ENCODE assay signal across 35 cellular contexts in genomic region chr3:59685432-59685831, GRCh38.
"Had no signal": no experiment of that assay in that cellular context is flagged by ENCODE, and none has a peak within 500 bp of the region (broad histone marks: within the 10 kb centered on the region; RNA-seq: fewer than 3 reads in every experiment).

No MANE protein-coding gene starts in this region.

- H3K36me3 ChIP-seq: adrenal gland, breast epithelium, Peyer's patch had no signal

- H3K27me3 ChIP-seq: adrenal gland, body of pancreas, breast epithelium, Peyer's patch had no signal

- H3K27me3 Mint-ChIP-seq: activated B cell treated with CpG ODN at 0.5 μM for 24 hours; activated CD4-positive, alpha-beta memory T cell treated with anti-CD3 and anti-CD28 coated beads for 36 hours had no signal

- H3K4me3 ChIP-seq: adrenal gland, body of pancreas, breast epithelium, Peyer's patch had no signal

- H3K4me1 ChIP-seq: adrenal gland, body of pancreas, breast epithelium, Peyer's patch had no signal

- H3K9me3 Mint-ChIP-seq: activated B cell treated with CpG ODN at 0.5 μM for 24 hours; activated CD4-positive, alpha-beta memory T cell treated with anti-CD3 and anti-CD28 coated beads for 36 hours; activated naive CD4-positive, alpha-beta T cell treated with anti-CD3 and anti-CD28 coated beads for 36 hours; activated naive CD4-positive, alpha-beta T cell treated with anti-CD3 and anti-CD28 coated beads, Interleukin-2, amount 50 U/mL, for 72 hours; activated T-cell treated with anti-CD3 and anti-CD28 coated beads, Interleukin-2, amount 50 U/mL, for 4 hours; activated T-helper 1 cell treated with anti-CD3 and anti-CD28 coated beads, Interleukin-12 subunit alpha, Interleukin-12 subunit beta, Interleukin-2, Interleukin-4 antibody, amounts not matched to agents 30 ng/mL and 10 ng/mL and 1 ng/mL, durations not matched to agents 14 hours and 24 hours and 36 hours had no signal

- H3K9me3 ChIP-seq: adrenal gland, body of pancreas, breast epithelium, Peyer's patch had no signal

- H3K27ac Mint-ChIP-seq: activated B cell treated with CpG ODN at 0.5 μM for 24 hours; activated CD4-positive, alpha-beta memory T cell treated with anti-CD3 and anti-CD28 coated beads for 36 hours; activated naive CD4-positive, alpha-beta T cell treated with anti-CD3 and anti-CD28 coated beads for 36 hours; activated naive CD4-positive, alpha-beta T cell treated with anti-CD3 and anti-CD28 coated beads, Interleukin-2, amount 50 U/mL, for 72 hours; activated T-helper 1 cell treated with anti-CD3 and anti-CD28 coated beads, Interleukin-12 subunit alpha, Interleukin-12 subunit beta, Interleukin-2, Interleukin-4 antibody, amounts not matched to agents 30 ng/mL and 10 ng/mL and 1 ng/mL, durations not matched to agents 14 hours and 24 hours and 36 hours; T-cell had no signal

- H3K27ac ChIP-seq: adrenal gland, body of pancreas, breast epithelium, Peyer's patch, VCaP had no signal

- DNase-seq: activated B cell treated with CpG ODN at 0.5 μM for 24 hours; activated CD4-positive, alpha-beta memory T cell treated with anti-CD3 and anti-CD28 coated beads for 36 hours; activated CD4-positive, alpha-beta T cell treated with anti-CD3 and anti-CD28 coated beads for 4 hours; activated CD4-positive, alpha-beta T cell treated with anti-CD3 and anti-CD28 coated beads, Interleukin-2, amount 50 U/mL, for 1 hour; activated CD4-positive, CD25-positive, alpha-beta regulatory T cell treated with anti-CD3 and anti-CD28 coated beads, Interleukin-2, amount 50 U/mL, for 72 hours; activated CD8-positive, alpha-beta memory T cell treated with anti-CD3 and anti-CD28 coated beads, Interleukin-2, amount 50 U/mL, for 4 hours; activated gamma-delta T cell treated with Interleukin-2 at 50 U/mL for 16 hours; activated naive CD4-positive, alpha-beta T cell treated with anti-CD3 and anti-CD28 coated beads for 36 hours; activated T-cell treated with anti-CD3 and anti-CD28 coated beads for 4 hours; activated T-cell treated with anti-CD3 and anti-CD28 coated beads, Interleukin-2, amount 50 U/mL, for 4 hours; adrenal gland; body of pancreas; Kasumi-1; KG1; MM.1S; MV-4-11; NCI-H1092; NCI-H1436 treated with DMSO at 0.1 percent for 48 hours; NCI-H187 treated with DMSO at 0.1 percent for 48 hours; NCI-H2081 treated with DMSO at 0.1 percent for 48 hours; NCI-H510A treated with DMSO at 0.1 percent for 48 hours; NCI-H526 treated with DMSO at 0.1 percent for 48 hours; NK-92 treated with Interleukin-12 subunit alpha and Interleukin-12 subunit beta, amount 100 ng/mL, for 24 hours; PC-3; Peyer's patch; RPMI8226; SIG-M5; T-cell; T-helper 2 cell; T-helper 9 cell had no signal

- H3K4me1 Mint-ChIP-seq: activated B cell treated with CpG ODN at 0.5 μM for 24 hours had no signal

- H3K4me3 Mint-ChIP-seq: activated B cell treated with CpG ODN at 0.5 μM for 24 hours; activated CD4-positive, alpha-beta memory T cell treated with anti-CD3 and anti-CD28 coated beads for 36 hours; activated naive CD4-positive, alpha-beta T cell treated with anti-CD3 and anti-CD28 coated beads for 36 hours; activated T-cell treated with anti-CD3 and anti-CD28 coated beads, Interleukin-2, amount 50 U/mL, for 4 hours; activated T-helper 1 cell treated with anti-CD3 and anti-CD28 coated beads, Interleukin-12 subunit alpha, Interleukin-12 subunit beta, Interleukin-2, Interleukin-4 antibody, amounts not matched to agents 30 ng/mL and 10 ng/mL and 1 ng/mL, durations not matched to agents 14 hours and 24 hours and 36 hours; T-cell had no signal

- H3K36me3 Mint-ChIP-seq: activated CD4-positive, alpha-beta memory T cell treated with anti-CD3 and anti-CD28 coated beads for 36 hours; activated naive CD4-positive, alpha-beta T cell treated with anti-CD3 and anti-CD28 coated beads, Interleukin-2, amount 50 U/mL, for 72 hours; T-cell had no signal

- ATAC-seq: activated naive CD4-positive, alpha-beta T cell treated with anti-CD3 and anti-CD28 coated beads, Interleukin-2, amount 50 U/mL, for 72 hours; activated T-cell treated with anti-CD3 and anti-CD28 coated beads, Interleukin-2, amount 50 U/mL, for 4 hours; body of pancreas; PC-3; SK-N-SH treated with all-trans-retinoic acid at 6 μM for 48 hours; T-cell had no signal
